7 cellular contexts compared by ENCODE assay signal in genomic region chr5:95555553-95555952, GRCh38.
DNase-seq lines count a peak whose midpoint lies in the region; ATAC-seq and FAIRE-seq lines count a peak whose summit lies in the region.

No MANE protein-coding gene starts in this region.

- H3K4me1 Mint-ChIP-seq in activated naive CD8-positive, alpha-beta T cell (ENCODE audit: low read depth) = peaks cover 43% of the 10 kb centered on the region
- H3K4me1 Mint-ChIP-seq in stimulated activated effector memory CD8-positive, alpha-beta T cell treated with anti-CD3 and anti-CD28 coated beads, Interleukin-12 subunit alpha, Interleukin-12 subunit beta, amount 100 ng/mL, for 72 hours = peaks cover 31% of the 10 kb centered on the region

- no peak for FAIRE-seq in RCC 7860 (lab: Jason Lieb, UNC)

- DNase-seq in stimulated activated effector memory CD8-positive, alpha-beta T cell treated with anti-CD3 and anti-CD28 coated beads, Interleukin-12 subunit alpha, Interleukin-12 subunit beta, amount 100 ng/mL, for 72 hours (ENCODE audit: low spot score in 2 of 2) = no peak
- no peak for DNase-seq in NCI-H2081 treated with DMSO at 0.1 percent for 48 hours (lab: John Stamatoyannopoulos, UW)
- DNase-seq in RCC 7860 (ENCODE audit: low spot score) = no peak

- peak overlapping the region; percentile 96 for H3K4me3 Mint-ChIP-seq in activated naive CD8-positive, alpha-beta T cell
- H3K4me3 Mint-ChIP-seq in stimulated activated effector memory CD8-positive, alpha-beta T cell treated with anti-CD3 and anti-CD28 coated beads, Interleukin-12 subunit alpha, Interleukin-12 subunit beta, amount 100 ng/mL, for 72 hours = peak overlapping the region; percentile 85

- H3K9ac ChIP-seq in HUES48 (ENCODE audit: low read depth, low read length) (peak overlapping the region; percentile 76), iPS-20b (ENCODE audit: low read depth, low read length) (peak overlapping the region; percentile 92)

- H3K9me3 ChIP-seq in HUES48 (ENCODE audit: control insufficient read depth, insufficient read depth, low read length) (no peaks in the 10 kb centered on the region), iPS-20b (ENCODE audit: insufficient read depth, low read depth, low read length) (no peaks in the 10 kb centered on the region)

- H3K4me3 ChIP-seq in HUES48 (ENCODE audit: low read depth, low read length) (peak overlapping the region; percentile 91), iPS-20b (ENCODE audit: low read length) (peak overlapping the region; percentile 97)

- H3K36me3 Mint-ChIP-seq in activated naive CD8-positive, alpha-beta T cell = peaks cover 6% of the 10 kb centered on the region
- H3K36me3 Mint-ChIP-seq in stimulated activated effector memory CD8-positive, alpha-beta T cell treated with anti-CD3 and anti-CD28 coated beads, Interleukin-12 subunit alpha, Interleukin-12 subunit beta, amount 100 ng/mL, for 72 hours = peaks cover 26% of the 10 kb centered on the region

- H3K4me1 ChIP-seq in HUES48 (ENCODE audit: control insufficient read depth, insufficient read depth, low read length) = peaks cover 13% of the 10 kb centered on the region
- 0 out of 2 replicates have a peak, but pooled peaks cover 4% of the 10 kb centered on the region for H3K4me1 ChIP-seq in iPS-20b (ENCODE audit: insufficient read depth, low read length)

- peaks cover 10% of the 10 kb centered on the region for H3K36me3 ChIP-seq in HUES48 (ENCODE audit: control insufficient read depth, insufficient read depth, low read length)
- H3K36me3 ChIP-seq in iPS-20b (ENCODE audit: insufficient read depth, low read depth, low read length) = peaks cover 7% of the 10 kb centered on the region

- ATAC-seq in stimulated activated effector memory CD8-positive, alpha-beta T cell treated with anti-CD3 and anti-CD28 coated beads, Interleukin-12 subunit alpha, Interleukin-12 subunit beta, amount 100 ng/mL, for 72 hours = no peak
- ATAC-seq in HG03469 (IDR thresholded peaks at IDR 0.05; ENCODE audit: unreplicated experiment) = no peak

- H3K27me3 ChIP-seq in HUES48 (ENCODE audit: control insufficient read depth, insufficient read depth, low read length) (no peaks in the 10 kb centered on the region), iPS-20b (ENCODE audit: insufficient read depth, low read length) (no peaks in the 10 kb centered on the region)

- H3K27ac ChIP-seq in HUES48 (ENCODE audit: low read depth, low read length) = peak overlapping the region; percentile 91
- H3K27ac ChIP-seq in iPS-20b (ENCODE audit: low read length) = peak overlapping the region; percentile 68

- peak overlapping the region; percentile 98 for H3K27ac Mint-ChIP-seq in activated naive CD8-positive, alpha-beta T cell
- peak overlapping the region; percentile 93 for H3K27ac Mint-ChIP-seq in stimulated activated effector memory CD8-positive, alpha-beta T cell treated with anti-CD3 and anti-CD28 coated beads, Interleukin-12 subunit alpha, Interleukin-12 subunit beta, amount 100 ng/mL, for 72 hours

- H3K9me3 Mint-ChIP-seq in activated naive CD8-positive, alpha-beta T cell (ENCODE audit: low read depth) = no peaks in the 10 kb centered on the region
- H3K9me3 Mint-ChIP-seq in stimulated activated effector memory CD8-positive, alpha-beta T cell treated with anti-CD3 and anti-CD28 coated beads, Interleukin-12 subunit alpha, Interleukin-12 subunit beta, amount 100 ng/mL, for 72 hours = no peaks in the 10 kb centered on the region

- no peaks in the 10 kb centered on the region for H3K27me3 Mint-ChIP-seq in activated naive CD8-positive, alpha-beta T cell
